10 cellular contexts compared by ENCODE assay signal in the genomic region with DNA sequence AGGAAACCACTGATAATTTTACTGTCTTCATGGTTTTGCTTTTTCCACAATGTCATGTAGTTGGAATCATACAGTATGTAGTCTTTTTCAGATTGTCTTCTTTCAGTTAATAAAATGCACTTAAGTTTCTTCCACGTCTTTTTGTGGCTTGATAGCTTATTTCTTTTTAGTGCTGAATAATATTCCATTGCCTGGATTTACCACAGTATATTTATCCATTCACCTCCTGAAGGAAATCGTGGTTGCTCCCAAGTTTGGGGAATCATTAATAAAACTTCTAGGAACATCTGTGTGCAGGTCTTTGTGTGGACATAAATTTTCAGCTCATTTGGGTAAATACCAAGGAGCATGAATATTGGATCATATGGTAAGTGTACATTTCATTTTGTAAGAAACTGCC.
"Had no signal": no experiment of that assay in that cellular context is flagged by ENCODE, and none has a peak within 500 bp of the region (broad histone marks: within the 10 kb centered on the region; RNA-seq: fewer than 3 reads in every experiment).

No MANE protein-coding gene starts in this region.

- H3K4me2 ChIP-seq: GM23338, KMS-11 had no signal

- H3K27ac Mint-ChIP-seq: GM23338, H9, HFFc6 had no signal

- H3K4me3 ChIP-seq: GM23338 had no signal

- H3K9ac ChIP-seq: KMS-11 had no signal

- H3K27ac ChIP-seq: KMS-11 had no signal

- FAIRE-seq: H1, H54, HTR-8/SVneo had no signal

- DNase-seq: H9, HCEC 1CT, HFFc6, IMR-90, KBM-7 had no signal

- ATAC-seq: GM23338 had no signal

- H2AFZ ChIP-seq: GM23338 had no signal

- H3K9me3 Mint-ChIP-seq: HFFc6 had no signal

- H3K4me3 Mint-ChIP-seq: GM23338, H9, HFFc6 had no signal
